In the genomic region with DNA sequence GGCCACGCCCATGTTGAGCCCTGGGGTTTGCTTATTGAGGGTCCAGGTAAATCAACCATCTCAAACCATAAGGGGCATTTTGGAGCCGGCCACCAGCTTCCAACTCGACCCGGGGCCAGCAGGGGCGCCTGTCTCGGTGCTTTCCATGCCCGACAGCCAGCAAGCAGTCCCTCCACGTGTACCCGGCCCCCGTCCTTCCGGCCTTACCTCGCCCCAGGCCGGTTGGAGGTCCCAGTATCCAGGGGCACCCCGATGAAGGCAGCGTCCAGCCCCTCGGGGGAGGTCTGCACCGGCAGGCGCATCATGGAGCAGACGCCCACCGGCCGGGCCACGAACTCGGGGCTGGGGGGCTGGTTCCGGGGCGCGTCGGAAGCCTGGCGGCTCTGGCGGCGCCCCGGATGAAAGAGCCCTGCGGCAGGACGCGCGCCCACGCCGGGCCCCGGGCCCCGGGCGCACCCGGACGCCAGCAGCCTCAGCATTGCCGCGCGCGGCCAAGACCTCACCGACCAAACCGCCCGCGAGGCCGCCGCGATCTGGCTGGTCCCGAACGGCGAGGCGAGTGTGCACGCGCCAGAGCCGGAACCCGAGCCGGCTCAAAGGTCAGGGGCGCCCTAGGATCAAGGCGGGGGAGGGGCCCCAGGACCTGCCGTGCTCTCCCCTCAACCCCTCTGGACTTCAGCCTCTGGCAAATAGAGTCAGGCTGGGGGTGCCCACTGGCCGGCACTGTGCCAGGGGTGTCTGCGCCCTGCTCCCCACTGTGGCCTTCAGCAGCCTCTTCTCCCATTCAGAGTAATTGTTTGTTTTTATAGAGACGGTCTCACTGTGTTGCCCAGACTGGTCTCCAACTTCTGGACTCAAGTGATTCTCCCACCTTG, we compare ENCODE assay signal across 8 cellular contexts. TPM values are rescaled to one million over a fixed set of nuclear protein-coding genes. Genes with fewer than 3 reads are reported as not detected.
DNase-seq lines count a peak whose midpoint lies in the region; ATAC-seq and TF ChIP-seq lines count a peak whose summit lies in the region.

Gene AGMAT, minus strand, starts transcription at position 563 of the 875 bp plus-strand sequence. Its CDS starts 84 bp downstream, at position 479.

- no peaks in the 10 kb centered on the region for H3K9me3 ChIP-seq in OCI-LY7 (ENCODE audit: low read length)
- no peaks in the 10 kb centered on the region for H3K9me3 ChIP-seq in sigmoid colon

- no peaks in the 10 kb centered on the region for H3K4me1 Mint-ChIP-seq in GM23338

- ATAC-seq in GM23338 (peak; percentile 90), left cardiac atrium (peak; percentile 72 to 78)

- H4K20me1 ChIP-seq in GM23338 (replicated peaks; ENCODE audit: insufficient read depth) (no peaks in the 10 kb centered on the region), OCI-LY7 (ENCODE audit: insufficient read depth, low read length) (no peaks in the 10 kb centered on the region)

- intact Hi-C loops in OCI-LY7 (cut with micrococcal nuclease; ENCODE audit: unreplicated experiment) (no loop called here), left cardiac atrium (cut with DNase I) (no loop called here), sigmoid colon (cut with DNase I) (no loop called here)

- H3K36me3 ChIP-seq in GM23338 (ENCODE audit: insufficient read depth) (no peaks in the 10 kb centered on the region), OCI-LY7 (ENCODE audit: insufficient read depth, low read length) (no peaks in the 10 kb centered on the region), sigmoid colon (no peaks in the 10 kb centered on the region)

- H3K9me2 ChIP-seq in GM23338 (ENCODE audit: insufficient read depth) (no peaks in the 10 kb centered on the region), OCI-LY7 (ENCODE audit: insufficient read depth, low read length) (no peaks in the 10 kb centered on the region)

- CTCF ChIA-PET in OCI-LY7 (lab: Charles Lee; ENCODE audit: unreplicated experiment): no interaction called here

- H3K27ac ChIP-seq in GM23338 (ENCODE audit: low read depth) (0 out of 2 replicates have a peak within 1 kb of the TSS, but pooled peaks have one; percentile 66), OCI-LY7 (ENCODE audit: low read depth, low read length, poor library complexity, severe bottlenecking) (no peak within 1 kb of the TSS), sigmoid colon (no peak within 1 kb of the TSS)

- no peak within 1 kb of the TSS for H3K27ac Mint-ChIP-seq in GM23338

- H3K27me3 ChIP-seq in GM23338 (ENCODE audit: insufficient read depth): no peaks in the 10 kb centered on the region
- peaks cover 0 to 10% (median 0%) of the 10 kb centered on the region in 3 donors for H3K27me3 ChIP-seq in sigmoid colon

- H3K27me3 Mint-ChIP-seq in GM23338 (ENCODE audit: insufficient read depth, low read depth, poor library complexity): peaks cover 5% of the 10 kb centered on the region

- H3K9me3 Mint-ChIP-seq in GM23338: no peaks in the 10 kb centered on the region; the same call in 2 of the 3 replicates

- TF ChIP-seq POLR2A in sigmoid colon (IDR thresholded peaks at IDR 0.05): no peak

- peak within 1 kb of the TSS; percentile 74 for H3K4me3 Mint-ChIP-seq in GM23338

- H3K4me3 ChIP-seq in GM23338 (peak within 1 kb of the TSS; percentile 78), OCI-LY7 (ENCODE audit: low read depth, low read length, poor library complexity, severe bottlenecking) (peak within 1 kb of the TSS; percentile 52), sigmoid colon (peak within 1 kb of the TSS; percentile 1 to 58 (median 46))

- H2AFZ ChIP-seq in GM23338: peak within 1 kb of the TSS; percentile 97
- H2AFZ ChIP-seq in OCI-LY7 (ENCODE audit: low read length): peak within 1 kb of the TSS; percentile 55; the same call in 1 of the 2 replicates

- peaks cover 9% of the 10 kb centered on the region; the same call in 2 of the 3 replicates for H3K36me3 Mint-ChIP-seq in GM23338 (ENCODE audit: low read depth)

- peak within 1 kb of the TSS; percentile 83 for H3K4me2 ChIP-seq in GM23338
- peak within 1 kb of the TSS; percentile 60 for H3K4me2 ChIP-seq in OCI-LY7 (ENCODE audit: low read length)

- 0 to 2% methylated on average over 68 of the region's 68 CpGs for WGBS in sigmoid colon, 2 donors

- no TSS peak for BruUV-seq in OCI-LY7 (replicated peaks; lab: Mats Ljungman, UMichigan)

- H3K4me1 ChIP-seq in GM23338 (ENCODE audit: insufficient read depth): no peaks in the 10 kb centered on the region
- peaks cover 9% of the 10 kb centered on the region for H3K4me1 ChIP-seq in OCI-LY7 (ENCODE audit: insufficient read depth, low read length, poor library complexity, severe bottlenecking)
- H3K4me1 ChIP-seq in sigmoid colon: peaks cover 0 to 14% (median 10%) of the 10 kb centered on the region in 4 donors

- H3F3A ChIP-seq in GM23338 (replicated peaks; ENCODE audit: low read depth): peaks cover 7% of the 10 kb centered on the region; the same call in 1 of the 2 replicates

- peak; percentile 17 for DNase-seq in DMS79 (lab: John Stamatoyannopoulos, UW)
- peak; percentile 95 for DNase-seq in GM23338 (ENCODE audit: low spot score)
- peak; percentile 41 for DNase-seq in OCI-LY7 (ENCODE audit: low spot score)
- peak; percentile 33 for DNase-seq in activated gamma-delta T cell (lab: John Stamatoyannopoulos, UW)
- DNase-seq in left cardiac atrium: peak; percentile 48
- DNase-seq in sigmoid colon: no peak
- DNase-seq in NCI-H1694 treated with DMSO at 0.1 percent for 48 hours (lab: John Stamatoyannopoulos, UW): no peak
- no peak for DNase-seq in ureter (ENCODE audit: low spot score)

- peak; percentile 44 to 48 for TF ChIP-seq CTCF in GM23338 (conservative IDR thresholded peaks at IDR 0.05; ENCODE audit: low read depth in 2 of 2)
- peak; percentile 29; the same call in 1 of the 2 replicates for TF ChIP-seq CTCF in OCI-LY7 (conservative IDR thresholded peaks at IDR 0.05; ENCODE audit: low read length)
- peak in 2 of 4 experiments; percentile 21 for TF ChIP-seq CTCF in sigmoid colon (IDR thresholded peaks at IDR 0.05)

- H3K79me2 ChIP-seq in GM23338 (replicated peaks; ENCODE audit: insufficient read depth): no peaks in the 10 kb centered on the region
- no peaks in the 10 kb centered on the region for H3K79me2 ChIP-seq in OCI-LY7 (ENCODE audit: insufficient read depth, low read depth, low read length)

- POLR2A ChIA-PET in OCI-LY7 (lab: Charles Lee): no interaction called here

- TF ChIP-seq EP300 in sigmoid colon (IDR thresholded peaks at IDR 0.05): no peak

TF ChIP-seq in GM23338, 12 proteins besides CTCF, POLR2A, EP300 and RAD21:
- no peak for TF ChIP-seq NANOG (IDR thresholded peaks at IDR 0.05; ENCODE audit: borderline replicate concordance)
- 0 out of 2 replicates have a peak, but pooled peaks have one; percentile 12 for TF ChIP-seq POLR2AphosphoS5 (IDR thresholded peaks at IDR 0.05; ENCODE audit: low read depth)
- no peak for TF ChIP-seq STAT1 (IDR thresholded peaks at IDR 0.05; ENCODE audit: unreplicated experiment)
- TF ChIP-seq ZNF114 (CRISPR knock-in tag; IDR thresholded peaks at IDR 0.05): no peak
- TF ChIP-seq ZNF331 (CRISPR knock-in tag; IDR thresholded peaks at IDR 0.05; ENCODE audit: low read depth): no peak
- TF ChIP-seq JUNB (IDR thresholded peaks at IDR 0.05; ENCODE audit: unreplicated experiment): no peak
- TF ChIP-seq EZH2 (IDR thresholded peaks at IDR 0.05; ENCODE audit: low read depth, unreplicated experiment): no peak
- no peak for TF ChIP-seq EZH2phosphoT487 (IDR thresholded peaks at IDR 0.05; ENCODE audit: unreplicated experiment)
- TF ChIP-seq ETS1 (IDR thresholded peaks at IDR 0.05): no peak
- TF ChIP-seq CREB1 (CRISPR knock-in tag; IDR thresholded peaks at IDR 0.05; ENCODE audit: low read depth): peak; percentile 29; the same call in 1 of the 2 replicates

RNA-seq across cellular contexts. Expression of gene AGMAT, which starts in this region (rescaled TPM):
- 3.8 and 7.4 TPM in 2 replicates for total RNA-seq in GM23338 (2014; rRNA removed; shearing (Covaris generic))
- 1.8 and 2.3 TPM in 2 replicates for polyA plus RNA-seq in GM23338 (2016; fragmentation: Nextera tagmentation; extraction: Ambion mirVana)
- 0.15 and 0.54 TPM in 2 replicates for total RNA-seq in OCI-LY7 (2014; rRNA removed; shearing (Covaris generic))
- 0.29 and 0.39 TPM in 2 replicates for total RNA-seq in OCI-LY7 (2022)
- total RNA-seq in left cardiac atrium: under 1 TPM in 1 of 2 donors, not detected in 1; 0.13 TPM
- under 1 TPM in 1 of 4 donors, not detected in 3; 0.14 TPM for total RNA-seq in sigmoid colon
- polyA plus RNA-seq in sigmoid colon: 10 to 100 TPM in 2 of 3 donors, 1 to 10 TPM in 1; 6.6 to 18.3 (median 11.1) TPM
- 2.0 TPM for total RNA-seq in ureter

Comparison
In these comparisons a context has a peak if more than half of its experiments do, and no peak if none do; other contexts are left out.
1. Peak in DNase-seq, H3K4me3 ChIP-seq and H3K4me2 ChIP-seq in OCI-LY7; RNA of the gene not detected or under 1 TPM.
2. Peak in DNase-seq and ATAC-seq in left cardiac atrium; RNA of the gene not detected or under 1 TPM.
3. DNase-seq: peak in DMS79 (single experiment), GM23338 (single experiment) and activated gamma-delta T cell (single experiment); none in sigmoid colon (single experiment), NCI-H1694 treated with DMSO at 0.1 percent for 48 hours (single experiment) and ureter (single experiment).
4. Peak in every context shown above with its lines, with median percentiles within 50 percentile points of each other: H3K4me3 ChIP-seq.